11 cellular contexts compared by ENCODE assay signal in the genomic region with DNA sequence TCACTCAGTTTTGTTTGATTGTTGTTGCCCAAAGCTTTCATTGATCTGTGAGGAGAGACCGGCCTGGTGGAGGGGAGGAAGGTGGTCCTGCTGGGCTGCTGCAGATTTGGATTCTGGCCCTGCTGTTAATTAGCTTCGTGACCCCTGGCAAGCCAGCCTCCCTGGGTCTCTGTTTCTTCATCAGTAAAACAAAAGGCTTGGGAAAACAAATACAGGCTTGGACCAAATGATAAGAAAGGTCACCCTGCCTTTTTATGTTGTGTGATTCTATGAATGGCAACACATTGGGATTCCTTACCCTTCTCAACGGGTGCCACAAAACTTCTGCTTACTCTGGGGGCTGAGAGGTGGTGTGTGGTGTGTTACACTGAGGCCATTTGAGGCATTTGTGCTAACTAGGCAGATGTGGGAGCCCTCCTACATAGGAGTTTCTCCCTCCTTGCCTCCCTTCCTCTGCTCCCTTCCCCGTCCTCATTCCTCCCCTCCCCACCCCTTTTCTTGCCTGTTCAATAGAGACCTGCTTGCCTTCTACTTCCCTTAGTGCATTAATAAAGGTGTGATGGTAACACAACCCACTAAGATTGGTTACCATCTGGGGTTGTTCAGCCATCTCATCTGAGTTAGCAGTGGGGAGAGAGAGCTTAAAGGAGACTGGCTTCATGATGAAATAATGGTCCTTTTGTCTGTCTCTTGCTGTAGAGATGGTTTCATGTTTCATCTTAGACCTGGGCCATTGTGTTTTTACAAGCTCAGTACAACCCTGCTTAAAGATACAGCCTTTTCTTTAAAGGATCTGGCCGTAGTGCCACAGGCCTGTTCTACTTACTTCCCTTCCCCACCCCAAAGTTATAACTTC.
DNase-seq lines count a peak whose midpoint lies in the region; ATAC-seq, FAIRE-seq and TF ChIP-seq lines count a peak whose summit lies in the region.
"Had no signal": no experiment of that assay in that cellular context is flagged by ENCODE, and none has a peak within 500 bp of the region (broad histone marks: within the 10 kb centered on the region; RNA-seq: fewer than 3 reads in every experiment).

No MANE protein-coding gene starts in this region.

- H3K4me3 ChIP-seq in RWPE2 (ENCODE audit: severe bottlenecking) (no peak overlapping the region), fibroblast of pulmonary artery (replicated peaks; ENCODE audit: low read depth, low read length) (no peak overlapping the region), pancreas (no peak overlapping the region)
- H3K4me3 ChIP-seq: skin epidermis, testis had no signal

- H3K27me3 ChIP-seq in RWPE2 (ENCODE audit: insufficient read depth, poor library complexity, severe bottlenecking) (no peaks in the 10 kb centered on the region), pancreas (no peaks in the 10 kb centered on the region)
- H3K27me3 ChIP-seq: testis had no signal

- DNase-seq in H54 (ENCODE audit: insufficient read length, low spot score) (no peak), RWPE2 (ENCODE audit: low spot score) (no peak), fibroblast of pulmonary artery (ENCODE audit: low read depth) (peak; percentile 60), pancreas (no peak), GM19240 (ENCODE audit: insufficient read length, low spot score) (no peak), NCI-H748 (lab: John Stamatoyannopoulos, UW; ENCODE audit: unreplicated experiment) (no peak)
- no peak for DNase-seq in activated CD4-positive, CD25-positive, alpha-beta regulatory T cell treated with anti-CD3 and anti-CD28 coated beads, Interleukin-2, amount 50 U/mL, for 72 hours
- DNase-seq in activated T-helper 2 cell treated with anti-CD3 and anti-CD28 coated beads, Interferon-gamma antibody, Interleukin-2, Interleukin-4, amounts not matched to agents 10 μg/mL and 5 μg/mL and 100 μg/mL, durations not matched to agents 14 hours and 24 hours and 36 hours (ENCODE audit: low spot score): no peak
- DNase-seq: activated T-cell treated with anti-CD3 and anti-CD28 coated beads, Interleukin-2, amount 50 U/mL, for 72 hours; testis had no signal

- H3K4me3 Mint-ChIP-seq in activated T-helper 2 cell treated with anti-CD3 and anti-CD28 coated beads, Interferon-gamma antibody, Interleukin-2, Interleukin-4, amounts not matched to agents 10 μg/mL and 5 μg/mL and 100 μg/mL, durations not matched to agents 14 hours and 24 hours and 36 hours (ENCODE audit: low read depth): no peak overlapping the region
- H3K4me3 Mint-ChIP-seq: activated T-cell treated with anti-CD3 and anti-CD28 coated beads, Interleukin-2, amount 50 U/mL, for 72 hours had no signal

- H3K36me3 Mint-ChIP-seq in activated T-helper 2 cell treated with anti-CD3 and anti-CD28 coated beads, Interferon-gamma antibody, Interleukin-2, Interleukin-4, amounts not matched to agents 10 μg/mL and 5 μg/mL and 100 μg/mL, durations not matched to agents 14 hours and 24 hours and 36 hours (ENCODE audit: low read depth): no peaks in the 10 kb centered on the region

- H3K4me1 ChIP-seq in RWPE2 (ENCODE audit: insufficient read depth, poor library complexity, severe bottlenecking): peaks cover 41% of the 10 kb centered on the region
- H3K4me1 ChIP-seq in pancreas: peaks cover 6 to 24% (median 20%) of the 10 kb centered on the region in 3 donors

- no peak overlapping the region for H3K27ac Mint-ChIP-seq in activated T-helper 2 cell treated with anti-CD3 and anti-CD28 coated beads, Interferon-gamma antibody, Interleukin-2, Interleukin-4, amounts not matched to agents 10 μg/mL and 5 μg/mL and 100 μg/mL, durations not matched to agents 14 hours and 24 hours and 36 hours
- H3K27ac Mint-ChIP-seq: activated T-cell treated with anti-CD3 and anti-CD28 coated beads, Interleukin-2, amount 50 U/mL, for 72 hours had no signal

- intact Hi-C loops in pancreas (cut with DNase I): no loop called here
- intact Hi-C loops in activated T-helper 2 cell treated with anti-CD3 and anti-CD28 coated beads, Interferon-gamma antibody, Interleukin-2, Interleukin-4, amounts not matched to agents 10 μg/mL and 5 μg/mL and 100 μg/mL, durations not matched to agents 14 hours and 24 hours and 36 hours (cut with micrococcal nuclease): no loop called here

- H3K9me3 ChIP-seq in RWPE2 (ENCODE audit: severe bottlenecking): no peaks in the 10 kb centered on the region
- H3K9me3 ChIP-seq in pancreas: no peaks in the 10 kb centered on the region
- H3K9me3 ChIP-seq: testis had no signal

- peak overlapping the region; percentile 65 for H3K27ac ChIP-seq in RWPE2 (ENCODE audit: poor library complexity, severe bottlenecking)
- H3K27ac ChIP-seq in pancreas: peak overlapping the region in 1 of 4 donors; percentile 33
- H3K27ac ChIP-seq: testis had no signal

- peaks cover 13% of the 10 kb centered on the region for H3K36me3 ChIP-seq in RWPE2 (ENCODE audit: low read depth)
- no peaks in the 10 kb centered on the region for H3K36me3 ChIP-seq in pancreas

- ATAC-seq in RWPE2 (ENCODE audit: low read depth): peak; percentile 93
- ATAC-seq in pancreas: peak in 3 of 4 donors; percentile 16 to 55 (median 54)
- ATAC-seq: activated T-cell treated with anti-CD3 and anti-CD28 coated beads, Interleukin-2, amount 50 U/mL, for 72 hours had no signal

- H3K27me3 Mint-ChIP-seq in activated T-helper 2 cell treated with anti-CD3 and anti-CD28 coated beads, Interferon-gamma antibody, Interleukin-2, Interleukin-4, amounts not matched to agents 10 μg/mL and 5 μg/mL and 100 μg/mL, durations not matched to agents 14 hours and 24 hours and 36 hours (ENCODE audit: low read depth): no peaks in the 10 kb centered on the region

- TF ChIP-seq POLR2A in H54 (IDR thresholded peaks at IDR 0.05; ENCODE audit: low read depth, low read length): no peak

- 38 to 42% methylated on average over 5 of the region's 5 CpGs for WGBS in pancreas, 2 donors

- peak; percentile 81 for FAIRE-seq in H54 (lab: Jason Lieb, UNC)
- FAIRE-seq in pancreas (lab: Jason Lieb, UNC): no peak

- TF ChIP-seq CTCF in RWPE2 (IDR thresholded peaks at IDR 0.05; ENCODE audit: poor library complexity, severe bottlenecking) (no peak), fibroblast of pulmonary artery (IDR thresholded peaks at IDR 0.05; ENCODE audit: low read length, missing control alignments) (no peak), pancreas (IDR thresholded peaks at IDR 0.05) (no peak)

- no peaks in the 10 kb centered on the region for H3K9me3 Mint-ChIP-seq in activated T-helper 2 cell treated with anti-CD3 and anti-CD28 coated beads, Interferon-gamma antibody, Interleukin-2, Interleukin-4, amounts not matched to agents 10 μg/mL and 5 μg/mL and 100 μg/mL, durations not matched to agents 14 hours and 24 hours and 36 hours
- H3K9me3 Mint-ChIP-seq: activated T-cell treated with anti-CD3 and anti-CD28 coated beads, Interleukin-2, amount 50 U/mL, for 72 hours had no signal

- no peaks in the 10 kb centered on the region for H3K4me1 Mint-ChIP-seq in activated T-helper 2 cell treated with anti-CD3 and anti-CD28 coated beads, Interferon-gamma antibody, Interleukin-2, Interleukin-4, amounts not matched to agents 10 μg/mL and 5 μg/mL and 100 μg/mL, durations not matched to agents 14 hours and 24 hours and 36 hours (ENCODE audit: low read depth)
